9 cellular contexts compared by ENCODE assay signal in the genomic region with DNA sequence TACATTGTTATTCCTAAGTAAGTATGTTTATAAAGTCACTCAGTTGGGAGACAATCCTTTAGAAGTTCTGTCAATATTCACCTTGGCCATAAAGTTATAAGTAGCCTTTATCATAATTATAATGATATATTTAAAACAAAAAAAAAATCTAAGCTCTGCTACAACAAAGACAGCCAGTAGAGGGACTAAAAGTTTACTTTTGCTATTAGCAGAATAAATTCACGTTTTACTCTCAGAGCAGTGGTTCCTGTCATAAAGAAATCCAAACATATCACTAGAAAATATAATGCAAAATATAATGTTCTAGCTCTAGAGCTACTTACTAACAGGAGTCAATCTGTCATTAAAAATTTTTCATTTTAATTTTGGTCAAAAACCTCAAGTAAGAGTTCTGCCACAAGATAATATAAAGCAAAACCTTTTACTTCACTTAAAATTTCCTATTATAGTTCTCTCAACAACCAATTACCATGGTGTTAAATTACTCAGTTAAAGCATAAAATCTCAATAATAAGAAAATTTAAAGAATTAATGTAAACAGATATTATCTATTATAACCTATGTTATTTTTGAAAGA.
DNase-seq lines count a peak whose midpoint lies in the region; ATAC-seq and TF ChIP-seq lines count a peak whose summit lies in the region.
"Had no signal": no experiment of that assay in that cellular context is flagged by ENCODE, and none has a peak within 500 bp of the region (broad histone marks: within the 10 kb centered on the region; RNA-seq: fewer than 3 reads in every experiment).

No MANE protein-coding gene starts in this region.

- intact Hi-C loops in tibial artery (cut with DNase I; ENCODE audit: low total_unique reads): no loop called here

- H3K9me3 ChIP-seq in SK-N-MC (ENCODE audit: low read depth, low read length) (no peaks in the 10 kb centered on the region), tibial artery (no peaks in the 10 kb centered on the region)

- H3K27me3 ChIP-seq in tibial artery: no peaks in the 10 kb centered on the region

- peak; percentile 46 to 49 for TF ChIP-seq CTCF in tibial artery (IDR thresholded peaks at IDR 0.05)

- H3K4me3 ChIP-seq in SK-N-MC (no peak overlapping the region), tibial artery (no peak overlapping the region)

- no peaks in the 10 kb centered on the region for H3K4me1 ChIP-seq in tibial artery

- H3K9ac ChIP-seq in SK-N-MC (ENCODE audit: insufficient read length): no peak overlapping the region

- peak; percentile 10 for DNase-seq in NOMO-1 treated with DMSO at 0.1 percent for 48 hours (lab: John Stamatoyannopoulos, UW; ENCODE audit: unreplicated experiment)
- DNase-seq in NOMO-1 treated with dmso at 0.1 percent for 144 hours (lab: John Stamatoyannopoulos, UW; ENCODE audit: unreplicated experiment): no peak
- DNase-seq in SK-N-MC (ENCODE audit: low read depth, low spot score): no peak
- peak; percentile 16 for DNase-seq in foreskin melanocyte
- no peak for DNase-seq in tibial artery
- DNase-seq in medulla oblongata (ENCODE audit: extremely low spot score): no peak
- DNase-seq: DMS79 treated with DMSO at 0.1 percent for 48 hours had no signal

- ATAC-seq in GM19035 (IDR thresholded peaks at IDR 0.05; ENCODE audit: unreplicated experiment) (no peak), HG02588 (IDR thresholded peaks at IDR 0.05; ENCODE audit: unreplicated experiment) (no peak)

- H3K36me3 ChIP-seq in SK-N-MC (ENCODE audit: insufficient read depth, low read length) (peaks cover 51% of the 10 kb centered on the region), tibial artery (peaks cover 0 to 3% (median 3%) of the 10 kb centered on the region in 3 donors)

- H3K27ac ChIP-seq in SK-N-MC (peak overlapping the region; percentile 71; the same call in 1 of the 2 replicates), tibial artery (no peak overlapping the region)

Comparison
In these comparisons a context has a peak if more than half of its experiments do, and no peak if none do; other contexts are left out.
1. DNase-seq: peak in NOMO-1 treated with DMSO at 0.1 percent for 48 hours (single experiment) and foreskin melanocyte (single experiment); none in NOMO-1 treated with dmso at 0.1 percent for 144 hours (single experiment), SK-N-MC (single experiment), tibial artery (0 of 2) and medulla oblongata (single experiment).